1 cellular context compared by ENCODE assay signal in the genomic region with DNA sequence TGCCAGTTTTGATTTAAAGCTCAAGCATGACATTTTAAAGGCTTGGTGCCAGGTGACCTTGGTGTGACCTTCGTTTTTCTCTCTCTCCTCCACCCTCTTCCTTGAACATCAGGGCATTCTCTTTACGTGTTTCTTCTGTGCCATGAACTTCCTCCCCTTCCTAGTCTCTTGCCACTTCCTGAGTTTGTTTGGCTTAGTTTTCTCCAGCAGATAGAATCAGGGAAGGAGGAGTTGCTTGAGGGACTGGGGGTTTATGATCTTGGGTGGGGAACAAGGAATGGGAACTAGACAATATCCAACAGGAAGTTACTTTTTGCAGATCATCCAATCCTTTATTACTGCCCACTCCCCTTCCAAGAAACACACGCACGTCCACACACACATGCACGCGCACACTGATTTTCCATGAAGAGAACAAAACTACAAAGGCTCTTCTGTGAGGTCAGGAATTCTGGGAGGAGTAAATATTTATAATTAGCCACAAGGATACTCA.
TF ChIP-seq lines count a peak whose summit lies in the region.

No MANE protein-coding gene starts in this region.

TF ChIP-seq in K562, 482 proteins besides CTCF, POLR2A, EP300 and RAD21:
- TF ChIP-seq MCM5 (IDR thresholded peaks at IDR 0.05; ENCODE audit: low read depth) (no peak), NFE2 (IDR thresholded peaks at IDR 0.05; ENCODE audit: low read depth) (no peak), ESRRA (IDR thresholded peaks at IDR 0.05; ENCODE audit: borderline replicate concordance, low read depth) (peak; percentile 53; the same call in 1 of the 2 replicates)
- TF ChIP-seq, protein P1, sequence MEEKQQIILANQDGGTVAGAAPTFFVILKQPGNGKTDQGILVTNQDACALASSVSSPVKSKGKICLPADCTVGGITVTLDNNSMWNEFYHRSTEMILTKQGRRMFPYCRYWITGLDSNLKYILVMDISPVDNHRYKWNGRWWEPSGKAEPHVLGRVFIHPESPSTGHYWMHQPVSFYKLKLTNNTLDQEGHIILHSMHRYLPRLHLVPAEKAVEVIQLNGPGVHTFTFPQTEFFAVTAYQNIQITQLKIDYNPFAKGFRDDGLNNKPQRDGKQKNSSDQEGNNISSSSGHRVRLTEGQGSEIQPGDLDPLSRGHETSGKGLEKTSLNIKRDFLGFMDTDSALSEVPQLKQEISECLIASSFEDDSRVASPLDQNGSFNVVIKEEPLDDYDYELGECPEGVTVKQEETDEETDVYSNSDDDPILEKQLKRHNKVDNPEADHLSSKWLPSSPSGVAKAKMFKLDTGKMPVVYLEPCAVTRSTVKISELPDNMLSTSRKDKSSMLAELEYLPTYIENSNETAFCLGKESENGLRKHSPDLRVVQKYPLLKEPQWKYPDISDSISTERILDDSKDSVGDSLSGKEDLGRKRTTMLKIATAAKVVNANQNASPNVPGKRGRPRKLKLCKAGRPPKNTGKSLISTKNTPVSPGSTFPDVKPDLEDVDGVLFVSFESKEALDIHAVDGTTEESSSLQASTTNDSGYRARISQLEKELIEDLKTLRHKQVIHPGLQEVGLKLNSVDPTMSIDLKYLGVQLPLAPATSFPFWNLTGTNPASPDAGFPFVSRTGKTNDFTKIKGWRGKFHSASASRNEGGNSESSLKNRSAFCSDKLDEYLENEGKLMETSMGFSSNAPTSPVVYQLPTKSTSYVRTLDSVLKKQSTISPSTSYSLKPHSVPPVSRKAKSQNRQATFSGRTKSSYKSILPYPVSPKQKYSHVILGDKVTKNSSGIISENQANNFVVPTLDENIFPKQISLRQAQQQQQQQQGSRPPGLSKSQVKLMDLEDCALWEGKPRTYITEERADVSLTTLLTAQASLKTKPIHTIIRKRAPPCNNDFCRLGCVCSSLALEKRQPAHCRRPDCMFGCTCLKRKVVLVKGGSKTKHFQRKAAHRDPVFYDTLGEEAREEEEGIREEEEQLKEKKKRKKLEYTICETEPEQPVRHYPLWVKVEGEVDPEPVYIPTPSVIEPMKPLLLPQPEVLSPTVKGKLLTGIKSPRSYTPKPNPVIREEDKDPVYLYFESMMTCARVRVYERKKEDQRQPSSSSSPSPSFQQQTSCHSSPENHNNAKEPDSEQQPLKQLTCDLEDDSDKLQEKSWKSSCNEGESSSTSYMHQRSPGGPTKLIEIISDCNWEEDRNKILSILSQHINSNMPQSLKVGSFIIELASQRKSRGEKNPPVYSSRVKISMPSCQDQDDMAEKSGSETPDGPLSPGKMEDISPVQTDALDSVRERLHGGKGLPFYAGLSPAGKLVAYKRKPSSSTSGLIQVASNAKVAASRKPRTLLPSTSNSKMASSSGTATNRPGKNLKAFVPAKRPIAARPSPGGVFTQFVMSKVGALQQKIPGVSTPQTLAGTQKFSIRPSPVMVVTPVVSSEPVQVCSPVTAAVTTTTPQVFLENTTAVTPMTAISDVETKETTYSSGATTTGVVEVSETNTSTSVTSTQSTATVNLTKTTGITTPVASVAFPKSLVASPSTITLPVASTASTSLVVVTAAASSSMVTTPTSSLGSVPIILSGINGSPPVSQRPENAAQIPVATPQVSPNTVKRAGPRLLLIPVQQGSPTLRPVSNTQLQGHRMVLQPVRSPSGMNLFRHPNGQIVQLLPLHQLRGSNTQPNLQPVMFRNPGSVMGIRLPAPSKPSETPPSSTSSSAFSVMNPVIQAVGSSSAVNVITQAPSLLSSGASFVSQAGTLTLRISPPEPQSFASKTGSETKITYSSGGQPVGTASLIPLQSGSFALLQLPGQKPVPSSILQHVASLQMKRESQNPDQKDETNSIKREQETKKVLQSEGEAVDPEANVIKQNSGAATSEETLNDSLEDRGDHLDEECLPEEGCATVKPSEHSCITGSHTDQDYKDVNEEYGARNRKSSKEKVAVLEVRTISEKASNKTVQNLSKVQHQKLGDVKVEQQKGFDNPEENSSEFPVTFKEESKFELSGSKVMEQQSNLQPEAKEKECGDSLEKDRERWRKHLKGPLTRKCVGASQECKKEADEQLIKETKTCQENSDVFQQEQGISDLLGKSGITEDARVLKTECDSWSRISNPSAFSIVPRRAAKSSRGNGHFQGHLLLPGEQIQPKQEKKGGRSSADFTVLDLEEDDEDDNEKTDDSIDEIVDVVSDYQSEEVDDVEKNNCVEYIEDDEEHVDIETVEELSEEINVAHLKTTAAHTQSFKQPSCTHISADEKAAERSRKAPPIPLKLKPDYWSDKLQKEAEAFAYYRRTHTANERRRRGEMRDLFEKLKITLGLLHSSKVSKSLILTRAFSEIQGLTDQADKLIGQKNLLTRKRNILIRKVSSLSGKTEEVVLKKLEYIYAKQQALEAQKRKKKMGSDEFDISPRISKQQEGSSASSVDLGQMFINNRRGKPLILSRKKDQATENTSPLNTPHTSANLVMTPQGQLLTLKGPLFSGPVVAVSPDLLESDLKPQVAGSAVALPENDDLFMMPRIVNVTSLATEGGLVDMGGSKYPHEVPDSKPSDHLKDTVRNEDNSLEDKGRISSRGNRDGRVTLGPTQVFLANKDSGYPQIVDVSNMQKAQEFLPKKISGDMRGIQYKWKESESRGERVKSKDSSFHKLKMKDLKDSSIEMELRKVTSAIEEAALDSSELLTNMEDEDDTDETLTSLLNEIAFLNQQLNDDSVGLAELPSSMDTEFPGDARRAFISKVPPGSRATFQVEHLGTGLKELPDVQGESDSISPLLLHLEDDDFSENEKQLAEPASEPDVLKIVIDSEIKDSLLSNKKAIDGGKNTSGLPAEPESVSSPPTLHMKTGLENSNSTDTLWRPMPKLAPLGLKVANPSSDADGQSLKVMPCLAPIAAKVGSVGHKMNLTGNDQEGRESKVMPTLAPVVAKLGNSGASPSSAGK (IDR thresholded peaks at IDR 0.05) = no peak
